ENCODE assay signal across 19 cellular contexts in genomic region chr5:150281987-150282386, GRCh38. TPM values are rescaled to one million over a fixed set of nuclear protein-coding genes. Genes with fewer than 3 reads are reported as not detected.
DNase-seq lines count a peak whose midpoint lies in the region; ATAC-seq and TF ChIP-seq lines count a peak whose summit lies in the region.
"Had no signal": no experiment of that assay in that cellular context is flagged by ENCODE, and none has a peak within 500 bp of the region (broad histone marks: within the 10 kb centered on the region; RNA-seq: fewer than 3 reads in every experiment).

No MANE protein-coding gene starts in this region.

- no peaks in the 10 kb centered on the region for H3K4me1 ChIP-seq in smooth muscle cell (ENCODE audit: low read depth)

- intact Hi-C loops in dorsolateral prefrontal cortex (cut with DNase I) = no loop called here

- no peak overlapping the region for H3K4me2 ChIP-seq in smooth muscle cell

- no peaks in the 10 kb centered on the region for H4K20me1 ChIP-seq in smooth muscle cell (ENCODE audit: low read depth)

- peaks cover 8% of the 10 kb centered on the region for H3K4me1 Mint-ChIP-seq in T-helper 17 cell
- peaks cover 56% of the 10 kb centered on the region for H3K4me1 Mint-ChIP-seq in nephron

- no peak overlapping the region for H2AFZ ChIP-seq in smooth muscle cell (ENCODE audit: low read depth)
- H2AFZ ChIP-seq: GM23248 had no signal

- H3K27ac ChIP-seq in dorsolateral prefrontal cortex (peak overlapping the region in 52 of 59 donors; percentile 5 to 91 (median 69)), smooth muscle cell (ENCODE audit: low read depth) (no peak overlapping the region)
- H3K27ac ChIP-seq: GM23248 had no signal

- no peak for ATAC-seq in T-helper 17 cell
- ATAC-seq: HCT116 had no signal

- no peaks in the 10 kb centered on the region for H3K79me2 ChIP-seq in smooth muscle cell (ENCODE audit: low read depth)

- H3K9me3 ChIP-seq in T-helper 17 cell (ENCODE audit: control insufficient read depth, low read length, poor library complexity, severe bottlenecking) (no peaks in the 10 kb centered on the region), smooth muscle cell (replicated peaks; ENCODE audit: low read depth) (no peaks in the 10 kb centered on the region)

- H3K27me3 Mint-ChIP-seq in T-helper 17 cell (peaks cover 39% of the 10 kb centered on the region), nephron (ENCODE audit: low read depth) (peaks cover 7% of the 10 kb centered on the region)

- H3K9me3 Mint-ChIP-seq in nephron = no peaks in the 10 kb centered on the region
- H3K9me3 Mint-ChIP-seq: CD4-positive, alpha-beta memory T cell; H9; HFFc6 had no signal

- TF ChIP-seq CTCF in dorsolateral prefrontal cortex (IDR thresholded peaks at IDR 0.05 in 54 of 56, conservative IDR thresholded peaks at IDR 0.05 in 2 of 56; ENCODE audit: low read depth in 1 of 56, partially characterized antibody in 56 of 56) (no peak), nephron (IDR thresholded peaks at IDR 0.05; ENCODE audit: unreplicated experiment in 3 of 3) (no peak), smooth muscle cell (IDR thresholded peaks at IDR 0.05; ENCODE audit: borderline replicate concordance, insufficient read depth, poor library complexity, severe bottlenecking) (no peak)

- H3K36me3 ChIP-seq in smooth muscle cell (ENCODE audit: low read depth) = no peaks in the 10 kb centered on the region

- H3K27me3 ChIP-seq in dorsolateral prefrontal cortex (no peaks in the 10 kb centered on the region), smooth muscle cell (ENCODE audit: low read depth) (no peaks in the 10 kb centered on the region)

- WGBS in smooth muscle cell (ENCODE audit: low lambda C conversion rate) = 74% methylated on average over 8 of the region's 8 CpGs

- no peak overlapping the region for H3K9ac ChIP-seq in smooth muscle cell (ENCODE audit: low read depth)
- H3K9ac ChIP-seq: GM23248 had no signal

- DNase-seq in T-helper 17 cell = no peak
- DNase-seq in dorsolateral prefrontal cortex = peak in 2 of 10 donors; percentile 50 to 67
- DNase-seq in midbrain (lab: John Stamatoyannopoulos, UW) = no peak
- DNase-seq in effector CD8-positive, alpha-beta T cell (lab: John Stamatoyannopoulos, UW) = no peak
- no peak for DNase-seq in smooth muscle cell (lab: John Stamatoyannopoulos, UW; ENCODE audit: unreplicated experiment)
- DNase-seq: C1 segment of cervical spinal cord; Calu3; CD4-positive, alpha-beta memory T cell; COR-L47; DMS53; DMS79 treated with DMSO at 0.1 percent for 48 hours; GF-D8; GM23248; H9; HFFc6 had no signal

- H3K36me3 Mint-ChIP-seq in T-helper 17 cell (ENCODE audit: low read depth) (no peaks in the 10 kb centered on the region), nephron (ENCODE audit: low read depth) (no peaks in the 10 kb centered on the region)
- H3K36me3 Mint-ChIP-seq: CD4-positive, alpha-beta memory T cell had no signal

- peak overlapping the region; percentile 49 for H3K4me3 Mint-ChIP-seq in T-helper 17 cell
- no peak overlapping the region for H3K4me3 Mint-ChIP-seq in nephron
- H3K4me3 Mint-ChIP-seq: CD4-positive, alpha-beta memory T cell; H9; HFFc6 had no signal

- no peak overlapping the region for H3K27ac Mint-ChIP-seq in T-helper 17 cell
- H3K27ac Mint-ChIP-seq in nephron = peak overlapping the region in 2 of 3 experiments; percentile 53 to 59
- H3K27ac Mint-ChIP-seq: CD4-positive, alpha-beta memory T cell; H9; HFFc6 had no signal

- H3K4me3 ChIP-seq in dorsolateral prefrontal cortex = peak overlapping the region in 22 of 59 donors; percentile 0 to 79 (median 16)
- H3K4me3 ChIP-seq in smooth muscle cell = no peak overlapping the region
- H3K4me3 ChIP-seq: GM23248 had no signal

- no peaks in the 10 kb centered on the region for H3F3A ChIP-seq in smooth muscle cell (ENCODE audit: low read depth)

RNA-seq across cellular contexts. Expression of gene CAMK2A, which starts 7.6 kb away (rescaled TPM):
- not detected for total RNA-seq in T-helper 17 cell
- 1,000 to 10,000 TPM in 71 of 120 experiments, 100 to 1,000 TPM in 49; 264 to 1,671 (median 1,064) TPM for total RNA-seq in dorsolateral prefrontal cortex
- 1.6 and 2.2 TPM in 2 replicates for total RNA-seq in smooth muscle cell
- polyA plus RNA-seq in smooth muscle cell = 0.83 and 1.1 TPM in 2 replicates
- total RNA-seq: A673; Calu3; CD4-positive, alpha-beta memory T cell had no signal
- polyA plus RNA-seq: CD4-positive, alpha-beta memory T cell; GM23248 had no signal

RNA-seq across cellular contexts. Expression of gene ARSI, which starts 20.7 kb away (rescaled TPM):
- not detected for total RNA-seq in T-helper 17 cell
- total RNA-seq in dorsolateral prefrontal cortex = 1 to 10 TPM in 112 of 120 experiments, under 1 TPM in 8; 0.35 to 9.0 (median 2.2) TPM
- 68.9 and 72.8 TPM in 2 replicates for total RNA-seq in smooth muscle cell
- 55.9 and 87.6 TPM in 2 replicates for polyA plus RNA-seq in smooth muscle cell
- total RNA-seq: CD4-positive, alpha-beta memory T cell; H4 had no signal
- polyA plus RNA-seq: CD4-positive, alpha-beta memory T cell had no signal

Comparison
In these comparisons a context has a peak if more than half of its experiments do, and no peak if none do; other contexts are left out.
1. RNA of gene CAMK2A, which starts 7.6 kb away (total RNA-seq): 264 to 1,671 TPM in dorsolateral prefrontal cortex; 1.6 to 2.2 TPM in smooth muscle cell and not detected in T-helper 17 cell; every median in the first group is over 10 times any median in the second.